Comparison of ENCODE assay signal across 8 cellular contexts in genomic region chr3:114383875-114384557, GRCh38.
DNase-seq lines count a peak whose midpoint lies in the region; ATAC-seq and TF ChIP-seq lines count a peak whose summit lies in the region.

No MANE protein-coding gene starts in this region.

- peak overlapping the region; percentile 76 for H2AFZ ChIP-seq in Loucy (ENCODE audit: low read length)

- TF ChIP-seq POLR2A in heart left ventricle (IDR thresholded peaks at IDR 0.05) (no peak), prostate gland (IDR thresholded peaks at IDR 0.05) (no peak), upper lobe of left lung (IDR thresholded peaks at IDR 0.05) (no peak)

- peak overlapping the region; percentile 14 for H3K4me3 ChIP-seq in Loucy (ENCODE audit: low read length, poor library complexity, severe bottlenecking)
- H3K4me3 ChIP-seq in adipocyte (ENCODE audit: low read length), result peak overlapping the region; percentile 82
- peak overlapping the region in 10 of 12 donors; percentile 31 to 57 (median 44) for H3K4me3 ChIP-seq in heart left ventricle
- H3K4me3 ChIP-seq in prostate gland, result peak overlapping the region; percentile 25
- peak overlapping the region in 3 of 4 donors; percentile 25 to 48 (median 47) for H3K4me3 ChIP-seq in upper lobe of left lung

- H3F3A ChIP-seq in Loucy (ENCODE audit: low read depth), result no peaks in the 10 kb centered on the region

- peaks cover 17% of the 10 kb centered on the region; the same call in 1 of the 2 replicates for H3K36me3 ChIP-seq in Loucy (ENCODE audit: insufficient read depth, low read length)
- peaks cover 37% of the 10 kb centered on the region for H3K36me3 ChIP-seq in adipocyte (ENCODE audit: control insufficient read depth, insufficient read depth, low read length, severe bottlenecking)
- H3K36me3 ChIP-seq in heart left ventricle, result peaks cover 0 to 48% (median 22%) of the 10 kb centered on the region in 9 donors
- no peaks in the 10 kb centered on the region for H3K36me3 ChIP-seq in prostate gland
- peaks cover 0 to 21% (median 10%) of the 10 kb centered on the region in 4 donors for H3K36me3 ChIP-seq in upper lobe of left lung

- intact Hi-C loops in heart left ventricle (cut with DNase I) (loop anchor here (1.0 to 10.0 kb wide), 14 partner anchors 33 to 1311 kb away; partner anchors contain the start of gene ZBTB20 (in 1 of the 10)), prostate gland (cut with DNase I) (loop anchor here (10.0 kb wide), 3 partner anchors 61 to 711 kb away; no protein-coding TSS in a partner anchor)

- no peaks in the 10 kb centered on the region for H3K27me3 ChIP-seq in Loucy (ENCODE audit: insufficient read depth, low read length, poor library complexity, severe bottlenecking)
- no peaks in the 10 kb centered on the region for H3K27me3 ChIP-seq in adipocyte (replicated peaks; ENCODE audit: control insufficient read depth, insufficient read depth, low read length)
- H3K27me3 ChIP-seq in heart left ventricle, result no peaks in the 10 kb centered on the region
- no peaks in the 10 kb centered on the region for H3K27me3 ChIP-seq in prostate gland (replicated peaks; ENCODE audit: insufficient read depth)
- H3K27me3 ChIP-seq in upper lobe of left lung, result no peaks in the 10 kb centered on the region

- H3K27ac ChIP-seq in heart left ventricle (peak overlapping the region; percentile 50 to 83 (median 72)), prostate gland (peak overlapping the region; percentile 72 to 78), upper lobe of left lung (peak overlapping the region; percentile 65 to 83 (median 76))

- TF ChIP-seq EP300 in upper lobe of left lung (IDR thresholded peaks at IDR 0.05), result no peak

- ATAC-seq in GM21786 (IDR thresholded peaks at IDR 0.05; ENCODE audit: unreplicated experiment) (peak; percentile 96), heart left ventricle (peak; percentile 73 to 89 (median 86)), upper lobe of left lung (ENCODE audit: low FRiP score in 2 of 2) (peak; percentile 94 to 95)

- H3K4me1 ChIP-seq in Loucy (ENCODE audit: insufficient read depth, low read length, poor library complexity, severe bottlenecking) (peaks cover 6% of the 10 kb centered on the region), adipocyte (ENCODE audit: control insufficient read depth, insufficient read depth, low read length) (peaks cover 48% of the 10 kb centered on the region), heart left ventricle (peaks cover 3 to 53% (median 35%) of the 10 kb centered on the region in 12 donors), prostate gland (replicated peaks) (no peaks in the 10 kb centered on the region), upper lobe of left lung (peaks cover 0 to 14% (median 9%) of the 10 kb centered on the region in 4 donors)

- H3K9me2 ChIP-seq in Loucy (replicated peaks; ENCODE audit: low read depth, low read length), result no peaks in the 10 kb centered on the region

- H3K9ac ChIP-seq in Loucy (ENCODE audit: low read depth, low read length, poor library complexity, severe bottlenecking) (peak overlapping the region; percentile 18), adipocyte (ENCODE audit: low read length) (peak overlapping the region; percentile 90)

- H3K4me2 ChIP-seq in Loucy (ENCODE audit: low read depth, low read length, poor library complexity, severe bottlenecking), result peak overlapping the region; percentile 32

- H4K20me1 ChIP-seq in Loucy (ENCODE audit: insufficient read depth, low read length, poor library complexity, severe bottlenecking), result no peaks in the 10 kb centered on the region

- H3K9me3 ChIP-seq in Loucy (ENCODE audit: insufficient read depth, low read depth, low read length) (no peaks in the 10 kb centered on the region), adipocyte (ENCODE audit: control insufficient read depth, low read length) (no peaks in the 10 kb centered on the region), heart left ventricle (no peaks in the 10 kb centered on the region), prostate gland (no peaks in the 10 kb centered on the region), upper lobe of left lung (no peaks in the 10 kb centered on the region)

- 19 to 32% (median 22%) methylated on average over 12 of the region's 12 CpGs for WGBS in heart left ventricle, 4 donors
- 17% methylated on average over 12 of the region's 12 CpGs for WGBS in prostate gland
- 18 to 19% methylated on average over 12 of the region's 12 CpGs for WGBS in upper lobe of left lung, 2 donors

- DNase-seq in G401 (ENCODE audit: low spot score) (peak; percentile 94), SW480 (ENCODE audit: low spot score) (peak; percentile 69), adipocyte (ENCODE audit: low read depth) (peak; percentile 93), heart left ventricle (peak; percentile 83 to 88 (median 86)), prostate gland (ENCODE audit: low spot score) (peak; percentile 83), upper lobe of left lung (peak in 1 of 2 donors; percentile 73)

- no peaks in the 10 kb centered on the region for H3K79me2 ChIP-seq in Loucy (ENCODE audit: insufficient read depth, low read length)

- peak; percentile 97 for TF ChIP-seq CTCF in Loucy (conservative IDR thresholded peaks at IDR 0.05; ENCODE audit: low read length)
- peak; percentile 89 to 98 (median 92) for TF ChIP-seq CTCF in heart left ventricle (IDR thresholded peaks at IDR 0.05)
- TF ChIP-seq CTCF in prostate gland (IDR thresholded peaks at IDR 0.05), result peak; percentile 75 to 94 (median 86)
- TF ChIP-seq CTCF in upper lobe of left lung (IDR thresholded peaks at IDR 0.05), result peak; percentile 75 to 97 (median 88)

- in situ Hi-C loops in G401 (cut with HindIII; ENCODE audit: low sequenced_read_pairs), result no loop called here

Comparison
In these comparisons a context has a peak if more than half of its experiments do, and no peak if none do; other contexts are left out.
1. H3K4me3 ChIP-seq: peak in every context shown above with its lines; median percentile 82 in adipocyte; 47 in upper lobe of left lung; 44 in heart left ventricle; 25 in prostate gland; 14 in Loucy.